Comparison of ENCODE assay signal across 27 cellular contexts in genomic region chr5:65013141-65013540, GRCh38.
A peak's percentile ranks its signal among the peaks of the same experiment; 100 is the strongest.
DNase-seq lines count a peak whose midpoint lies in the region; TF ChIP-seq lines count a peak whose summit lies in the region.
"Had no signal": no experiment of that assay in that cellular context is flagged by ENCODE, and none has a peak within 500 bp of the region (broad histone marks: within the 10 kb centered on the region; RNA-seq: fewer than 3 reads in every experiment).

No MANE protein-coding gene starts in this region.

- no peaks in the 10 kb centered on the region for H3K36me3 ChIP-seq in tibial artery
- H3K36me3 ChIP-seq: cardiac muscle cell, upper lobe of left lung had no signal

- TF ChIP-seq CTCF in fibroblast of pulmonary artery (IDR thresholded peaks at IDR 0.05; ENCODE audit: low read length, missing control alignments) (no peak), tibial artery (IDR thresholded peaks at IDR 0.05) (no peak)

- in situ Hi-C loops in G401 (cut with HindIII; ENCODE audit: low sequenced_read_pairs), result no loop called here

- DNase-seq in EH (ENCODE audit: low read depth), result peak; percentile 52
- peak; percentile 26 for DNase-seq in NCI-H226
- DNase-seq in fibroblast of pulmonary artery (ENCODE audit: low read depth), result peak; percentile 44
- peak; percentile 43 for DNase-seq in skeletal muscle cell (ENCODE audit: low read depth)
- no peak for DNase-seq in tibial artery
- DNase-seq in activated CD8-positive, alpha-beta memory T cell treated with anti-CD3 and anti-CD28 coated beads, Interleukin-2, amount 50 U/mL, for 48 hours, result no peak
- no peak for DNase-seq in G401 (ENCODE audit: low spot score)
- no peak for DNase-seq in UCSD-AML1 (lab: John Stamatoyannopoulos, UW; ENCODE audit: unreplicated experiment)
- DNase-seq: ACHN; activated B cell treated with CpG ODN at 0.5 μM for 24 hours; activated CD4-positive, alpha-beta T cell treated with anti-CD3 and anti-CD28 coated beads, Interleukin-2, amount 50 U/mL, for 4 hours; anterior cingulate cortex; effector memory CD4-positive, alpha-beta T cell; H9; left ventricle myocardium superior; midbrain; naive thymus-derived CD4-positive, alpha-beta T cell; NCI-H187; NCI-H526 treated with DMSO at 0.1 percent for 48 hours; occipital lobe; SIG-M5; stimulated activated CD4-positive, alpha-beta T cell treated with anti-CD3 and anti-CD28 coated beads, Interleukin-1b, Interleukin-23, amount 100 ng/mL, for 48 hours; stimulated activated CD8-positive, alpha-beta memory T cell treated with anti-CD3 and anti-CD28 coated beads, Interleukin-4, amount 100 ng/mL, for 48 hours; upper lobe of left lung had no signal

- H3K4me3 ChIP-seq in fibroblast of pulmonary artery (replicated peaks; ENCODE audit: low read depth, low read length) (no peak overlapping the region), skeletal muscle cell (ENCODE audit: low read depth, low read length) (no peak overlapping the region), tibial artery (no peak overlapping the region)
- H3K4me3 ChIP-seq: cardiac muscle cell, coronary artery, skin epidermis, upper lobe of left lung had no signal

- H3K27ac ChIP-seq in tibial artery, result no peak overlapping the region
- H3K27ac ChIP-seq: coronary artery, upper lobe of left lung had no signal

- no peaks in the 10 kb centered on the region for H3K27me3 ChIP-seq in tibial artery
- H3K27me3 ChIP-seq: cardiac muscle cell, upper lobe of left lung had no signal

- H3K9me3 ChIP-seq in tibial artery, result no peaks in the 10 kb centered on the region
- H3K9me3 ChIP-seq: upper lobe of left lung had no signal

- peaks cover 0 to 6% (median 3%) of the 10 kb centered on the region in 4 donors for H3K4me1 ChIP-seq in tibial artery
- H3K4me1 ChIP-seq: upper lobe of left lung had no signal

- intact Hi-C loops in tibial artery (cut with DNase I; ENCODE audit: low total_unique reads), result no loop called here

Comparison
In these comparisons a context has a peak if more than half of its experiments do, and no peak if none do; other contexts are left out.
1. DNase-seq: peak in EH (single experiment), NCI-H226 (single experiment), fibroblast of pulmonary artery (single experiment) and skeletal muscle cell (single experiment); none in tibial artery (0 of 2), activated CD8-positive, alpha-beta memory T cell treated with anti-CD3 and anti-CD28 coated beads, Interleukin-2, amount 50 U/mL, for 48 hours (single experiment), G401 (single experiment) and UCSD-AML1 (single experiment).